ENCODE assay signal across 15 cellular contexts in genomic region chrX:17769701-17770269, GRCh38. TPM values are rescaled to one million over a fixed set of nuclear protein-coding genes. Genes with fewer than 3 reads are reported as not detected.
A peak's percentile ranks its signal among the peaks of the same experiment; 100 is the strongest.
DNase-seq lines count a peak whose midpoint lies in the region; ATAC-seq and TF ChIP-seq lines count a peak whose summit lies in the region.
"Had no signal": no experiment of that assay in that cellular context is flagged by ENCODE, and none has a peak within 500 bp of the region (broad histone marks: within the 10 kb centered on the region; RNA-seq: fewer than 3 reads in every experiment).

No MANE protein-coding gene starts in this region.

- no peak overlapping the region for H2BK5ac ChIP-seq in H9 (ENCODE audit: insufficient read length, low read length)

- H3K79me1 ChIP-seq in H9 (ENCODE audit: insufficient read depth, low read depth, low read length, poor library complexity, severe bottlenecking) = no peaks in the 10 kb centered on the region

- H4K91ac ChIP-seq in H9 (ENCODE audit: insufficient read length, low read depth, low read length) = no peak overlapping the region

- no peak overlapping the region for H3K27ac ChIP-seq in H9 (ENCODE audit: insufficient read length, low read depth, low read length)
- H3K27ac ChIP-seq: BLaER1 treated with 17β-estradiol and CSF1 and Interleukin-3, amounts not matched to agents 10 nM and 100 nM; Peyer's patch had no signal

- H2BK120ac ChIP-seq in H9 (ENCODE audit: low read depth, low read length, poor library complexity, severe bottlenecking) = no peak overlapping the region

- no peaks in the 10 kb centered on the region for H3K4me1 ChIP-seq in H9 (ENCODE audit: insufficient read depth, low read length)
- H3K4me1 ChIP-seq: Caco-2, Peyer's patch had no signal

- no peak for TF ChIP-seq CTCF in H9 (conservative IDR thresholded peaks at IDR 0.05)

- H2BK15ac ChIP-seq in H9 (ENCODE audit: low read depth, low read length) = no peak overlapping the region

- no peaks in the 10 kb centered on the region for H3K27me3 Mint-ChIP-seq in activated T-cell treated with anti-CD3 and anti-CD28 coated beads, Interleukin-2, amount 50 U/mL, for 72 hours (ENCODE audit: low read depth)
- no peaks in the 10 kb centered on the region for H3K27me3 Mint-ChIP-seq in H9 (ENCODE audit: low read depth)

- H2BK12ac ChIP-seq in H9 (ENCODE audit: insufficient read length, low read depth, low read length) = no peak overlapping the region

- peaks cover 6% of the 10 kb centered on the region; the same call in 1 of the 2 replicates for H3K27me3 ChIP-seq in H9 (ENCODE audit: insufficient read depth, low read length)
- H3K27me3 ChIP-seq: Peyer's patch had no signal

- H3K4me2 ChIP-seq in H9 (ENCODE audit: insufficient read depth, insufficient read length, low read length) = no peak overlapping the region
- H3K4me2 ChIP-seq: BLaER1 treated with 17β-estradiol and CSF1 and Interleukin-3, amounts not matched to agents 10 nM and 100 nM had no signal

- no peak overlapping the region for H4K5ac ChIP-seq in H9 (ENCODE audit: insufficient read length, low read depth, low read length)

- no peak overlapping the region for H3T11ph ChIP-seq in H9 (ENCODE audit: low read length)

- H3K23ac ChIP-seq in H9 (ENCODE audit: insufficient read length, low read depth, low read length) = no peak overlapping the region

- ATAC-seq in activated T-cell treated with anti-CD3 and anti-CD28 coated beads, Interleukin-2, amount 50 U/mL, for 72 hours (replicated peaks in 1 of 2) = peak; percentile 34 to 35
- ATAC-seq in stimulated activated effector memory CD8-positive, alpha-beta T cell treated with anti-CD3 and anti-CD28 coated beads, Interleukin-12 subunit alpha, Interleukin-12 subunit beta, amount 100 ng/mL, for 72 hours = peak; percentile 39
- ATAC-seq in GM19467 (IDR thresholded peaks at IDR 0.05; ENCODE audit: unreplicated experiment) = no peak

- H3K4me3 Mint-ChIP-seq in activated T-cell treated with anti-CD3 and anti-CD28 coated beads, Interleukin-2, amount 50 U/mL, for 72 hours = no peak overlapping the region
- H3K4me3 Mint-ChIP-seq in stimulated activated effector memory CD8-positive, alpha-beta T cell treated with anti-CD3 and anti-CD28 coated beads, Interleukin-12 subunit alpha, Interleukin-12 subunit beta, amount 100 ng/mL, for 72 hours = no peak overlapping the region
- no peak overlapping the region for H3K4me3 Mint-ChIP-seq in H9

- H3K4ac ChIP-seq in H9 (ENCODE audit: low read depth, low read length) = no peak overlapping the region

- H3K36me3 Mint-ChIP-seq in activated T-cell treated with anti-CD3 and anti-CD28 coated beads, Interleukin-2, amount 50 U/mL, for 72 hours (ENCODE audit: insufficient read depth in 2 of 2) = no peaks in the 10 kb centered on the region
- no peaks in the 10 kb centered on the region for H3K36me3 Mint-ChIP-seq in stimulated activated effector memory CD8-positive, alpha-beta T cell treated with anti-CD3 and anti-CD28 coated beads, Interleukin-12 subunit alpha, Interleukin-12 subunit beta, amount 100 ng/mL, for 72 hours
- no peaks in the 10 kb centered on the region for H3K36me3 Mint-ChIP-seq in H9 (ENCODE audit: insufficient read depth in 1 of 3, low read depth in 3 of 3)

- H3K9ac ChIP-seq in H9 (ENCODE audit: extremely low read depth, insufficient read length, low read length) = no peak overlapping the region
- H3K9ac ChIP-seq: BLaER1 treated with 17β-estradiol and CSF1 and Interleukin-3, amounts not matched to agents 10 nM and 100 nM had no signal

- H3K79me2 ChIP-seq in H9 (ENCODE audit: insufficient read depth, low read length) = no peaks in the 10 kb centered on the region

- DNase-seq in activated CD4-positive, alpha-beta T cell treated with anti-CD3 and anti-CD28 coated beads for 4 hours = peak; percentile 33 to 35
- DNase-seq in activated CD4-positive, alpha-beta T cell treated with anti-CD3 and anti-CD28 coated beads for 1 hour = no peak
- DNase-seq in stimulated activated CD4-positive, alpha-beta T cell treated with anti-CD3 and anti-CD28 coated beads, Interleukin-1b, Interleukin-23, amount 100 ng/mL, for 48 hours = peak; percentile 4
- DNase-seq in stimulated activated CD4-positive, alpha-beta T cell treated with anti-CD3 and anti-CD28 coated beads, Interleukin-2, amount 100 ng/mL, for 48 hours = no peak
- no peak for DNase-seq in activated T-cell treated with anti-CD3 and anti-CD28 coated beads, Interleukin-2, amount 50 U/mL, for 72 hours
- DNase-seq in stimulated activated effector memory CD8-positive, alpha-beta T cell treated with anti-CD3 and anti-CD28 coated beads, Interleukin-12 subunit alpha, Interleukin-12 subunit beta, amount 100 ng/mL, for 72 hours (ENCODE audit: low spot score in 2 of 2) = no peak
- DNase-seq in H9 = no peak
- DNase-seq: Caco-2, DMS53, NCI-H1436, NCI-H2029 treated with DMSO at 0.1 percent for 48 hours, NCI-H510A treated with DMSO at 0.1 percent for 48 hours, Peyer's patch had no signal

- H3K56ac ChIP-seq in H9 (ENCODE audit: insufficient read length, low read depth, low read length) = no peak overlapping the region

- H3K9me3 ChIP-seq in H9 (ENCODE audit: control insufficient read depth, low read depth, low read length) = peaks cover 30% of the 10 kb centered on the region
- H3K9me3 ChIP-seq: BLaER1 treated with 17β-estradiol and CSF1 and Interleukin-3, amounts not matched to agents 10 nM and 100 nM; Caco-2; Peyer's patch had no signal

- H2AK5ac ChIP-seq in H9 (ENCODE audit: insufficient read length, low read length) = no peak overlapping the region

- no peak overlapping the region for H2AFZ ChIP-seq in H9 (ENCODE audit: low read length)

- H2BK20ac ChIP-seq in H9 (ENCODE audit: low read depth, low read length, poor library complexity, severe bottlenecking) = no peak overlapping the region

- H3K18ac ChIP-seq in H9 (ENCODE audit: insufficient read length, low read depth, low read length) = no peak overlapping the region

- no CpG with 5 or more reads among the region's 3 CpGs for WGBS in H9 (ENCODE audit: extremely low coverage, insufficient read length, low lambda C conversion rate)

- no peak overlapping the region for H3K14ac ChIP-seq in H9 (ENCODE audit: insufficient read depth, low read length)

- H3K23me2 ChIP-seq in H9 (ENCODE audit: insufficient read length, low read depth, low read length, poor library complexity, severe bottlenecking) = no peaks in the 10 kb centered on the region

- no peak overlapping the region for H4K8ac ChIP-seq in H9 (replicated peaks; ENCODE audit: insufficient read length, low read depth, low read length)

- H3K9me3 Mint-ChIP-seq in activated T-cell treated with anti-CD3 and anti-CD28 coated beads, Interleukin-2, amount 50 U/mL, for 72 hours = no peaks in the 10 kb centered on the region
- H3K9me3 Mint-ChIP-seq in stimulated activated effector memory CD8-positive, alpha-beta T cell treated with anti-CD3 and anti-CD28 coated beads, Interleukin-12 subunit alpha, Interleukin-12 subunit beta, amount 100 ng/mL, for 72 hours = no peaks in the 10 kb centered on the region
- no peaks in the 10 kb centered on the region for H3K9me3 Mint-ChIP-seq in H9

- H4K20me1 ChIP-seq in H9 (ENCODE audit: control insufficient read depth, insufficient read depth, insufficient read length) = no peaks in the 10 kb centered on the region

- H3K27ac Mint-ChIP-seq in activated T-cell treated with anti-CD3 and anti-CD28 coated beads, Interleukin-2, amount 50 U/mL, for 72 hours = no peak overlapping the region
- H3K27ac Mint-ChIP-seq in stimulated activated effector memory CD8-positive, alpha-beta T cell treated with anti-CD3 and anti-CD28 coated beads, Interleukin-12 subunit alpha, Interleukin-12 subunit beta, amount 100 ng/mL, for 72 hours = no peak overlapping the region
- H3K27ac Mint-ChIP-seq in H9 = no peak overlapping the region

- no peaks in the 10 kb centered on the region for H3K4me1 Mint-ChIP-seq in activated T-cell treated with anti-CD3 and anti-CD28 coated beads, Interleukin-2, amount 50 U/mL, for 72 hours (ENCODE audit: low read depth)
- H3K4me1 Mint-ChIP-seq in stimulated activated effector memory CD8-positive, alpha-beta T cell treated with anti-CD3 and anti-CD28 coated beads, Interleukin-12 subunit alpha, Interleukin-12 subunit beta, amount 100 ng/mL, for 72 hours = no peaks in the 10 kb centered on the region
- H3K4me1 Mint-ChIP-seq in H9 = no peaks in the 10 kb centered on the region

RNA-seq across cellular contexts. Expression of gene SCML1, which starts 32.5 kb away (rescaled TPM):
- total RNA-seq in activated T-cell treated with anti-CD3 and anti-CD28 coated beads, Interleukin-2, amount 50 U/mL, for 72 hours = 1 to 10 TPM; 3.2 to 4.9 TPM
- total RNA-seq in H9 (2021) = 1.3 and 1.6 TPM in 2 replicates

Comparison
In these comparisons a context has a peak if more than half of its experiments do, and no peak if none do; other contexts are left out.
1. DNase-seq: peak in activated CD4-positive, alpha-beta T cell treated with anti-CD3 and anti-CD28 coated beads for 4 hours (2 of 2) and stimulated activated CD4-positive, alpha-beta T cell treated with anti-CD3 and anti-CD28 coated beads, Interleukin-1b, Interleukin-23, amount 100 ng/mL, for 48 hours (single experiment); none in activated CD4-positive, alpha-beta T cell treated with anti-CD3 and anti-CD28 coated beads for 1 hour (single experiment), stimulated activated CD4-positive, alpha-beta T cell treated with anti-CD3 and anti-CD28 coated beads, Interleukin-2, amount 100 ng/mL, for 48 hours (0 of 2), activated T-cell treated with anti-CD3 and anti-CD28 coated beads, Interleukin-2, amount 50 U/mL, for 72 hours (0 of 2), stimulated activated effector memory CD8-positive, alpha-beta T cell treated with anti-CD3 and anti-CD28 coated beads, Interleukin-12 subunit alpha, Interleukin-12 subunit beta, amount 100 ng/mL, for 72 hours (0 of 2) and H9 (single experiment).